In genomic region chr18:9113468-9114149, GRCh38 we compare ENCODE assay signal across 11 cellular contexts. TPM values are rescaled to one million over a fixed set of nuclear protein-coding genes. Genes with fewer than 3 reads are reported as not detected.
DNase-seq lines count a peak whose midpoint lies in the region; ATAC-seq and TF ChIP-seq lines count a peak whose summit lies in the region.
"Had no signal": no experiment of that assay in that cellular context is flagged by ENCODE, and none has a peak within 500 bp of the region (broad histone marks: within the 10 kb centered on the region; RNA-seq: fewer than 3 reads in every experiment).

No MANE protein-coding gene starts in this region.

- H3K4me1 ChIP-seq in heart left ventricle (peaks cover 13 to 98% (median 86%) of the 10 kb centered on the region in 12 donors), lower lobe of right lung (peaks cover 82% of the 10 kb centered on the region), tibial nerve (peaks cover 0 to 90% (median 77%) of the 10 kb centered on the region in 4 donors)

- H3K9me3 ChIP-seq in heart left ventricle = no peaks in the 10 kb centered on the region
- no peaks in the 10 kb centered on the region for H3K9me3 ChIP-seq in lower lobe of right lung
- H3K9me3 ChIP-seq in tibial nerve = no peaks in the 10 kb centered on the region
- H3K9me3 ChIP-seq: testis had no signal

- H3K27me3 Mint-ChIP-seq in activated CD8-positive, alpha-beta T cell treated with anti-CD3 and anti-CD28 coated beads for 36 hours = no peaks in the 10 kb centered on the region

- peaks cover 2% of the 10 kb centered on the region for H3K9me3 Mint-ChIP-seq in activated CD8-positive, alpha-beta T cell treated with anti-CD3 and anti-CD28 coated beads for 36 hours

- CTCF ChIA-PET in activated CD8-positive, alpha-beta T cell treated with anti-CD3 and anti-CD28 coated beads for 36 hours (lab: Charles Lee) = interaction anchor here (0.7 to 1.6 kb wide), 3 partner anchors 21 to 40 kb away, joined by 3 to 4 read pairs (median 4); no protein-coding TSS in a partner anchor

- peak overlapping the region; percentile 62 for H3K27ac Mint-ChIP-seq in activated CD8-positive, alpha-beta T cell treated with anti-CD3 and anti-CD28 coated beads for 36 hours

- H3K27ac ChIP-seq in heart left ventricle = peak overlapping the region in 10 of 12 donors; percentile 20 to 88 (median 46)
- peak overlapping the region; percentile 32 for H3K27ac ChIP-seq in lower lobe of right lung
- H3K27ac ChIP-seq in tibial nerve = peak overlapping the region in 3 of 4 donors; percentile 48 to 95 (median 64)
- H3K27ac ChIP-seq: WERI-Rb-1 had no signal

- H3K4me3 ChIP-seq in heart left ventricle (peak overlapping the region in 2 of 12 donors; percentile 6 to 10), lower lobe of right lung (no peak overlapping the region), tibial nerve (no peak overlapping the region)
- H3K4me3 ChIP-seq: testis had no signal

- H3K36me3 ChIP-seq in heart left ventricle = peaks cover 0 to 4% (median 0%) of the 10 kb centered on the region in 9 donors
- no peaks in the 10 kb centered on the region for H3K36me3 ChIP-seq in lower lobe of right lung
- H3K36me3 ChIP-seq in tibial nerve = no peaks in the 10 kb centered on the region

- DNase-seq in heart left ventricle (no peak), cardiac septum (ENCODE audit: low spot score) (no peak), lower lobe of right lung (no peak), tibial nerve (ENCODE audit: low spot score in 2 of 2) (no peak), NCI-H1092 treated with DMSO at 0.1 percent for 48 hours (lab: John Stamatoyannopoulos, UW) (no peak)
- DNase-seq in activated CD8-positive, alpha-beta T cell treated with anti-CD3 and anti-CD28 coated beads for 36 hours = no peak
- DNase-seq: NCI-H748 treated with DMSO at 0.1 percent for 48 hours, testis, WERI-Rb-1 had no signal

- intact Hi-C loops in heart left ventricle (cut with DNase I) (no loop called here), cardiac septum (cut with DNase I) (no loop called here), lower lobe of right lung (cut with DNase I) (no loop called here)
- intact Hi-C loops in activated CD8-positive, alpha-beta T cell treated with anti-CD3 and anti-CD28 coated beads for 36 hours (cut with micrococcal nuclease) = no loop called here

- no peak for ATAC-seq in heart left ventricle
- ATAC-seq in activated CD8-positive, alpha-beta T cell treated with anti-CD3 and anti-CD28 coated beads for 36 hours = no peak
- no peak for ATAC-seq in lower lobe of right lung
- ATAC-seq in HG02759 (IDR thresholded peaks at IDR 0.05; ENCODE audit: unreplicated experiment) = no peak
- ATAC-seq in HG03565 (IDR thresholded peaks at IDR 0.05; ENCODE audit: unreplicated experiment) = no peak

- H3K4me3 Mint-ChIP-seq in activated CD8-positive, alpha-beta T cell treated with anti-CD3 and anti-CD28 coated beads for 36 hours = peak overlapping the region; percentile 2

- TF ChIP-seq CTCF in heart left ventricle (IDR thresholded peaks at IDR 0.05) (no peak), lower lobe of right lung (IDR thresholded peaks at IDR 0.05) (no peak), tibial nerve (IDR thresholded peaks at IDR 0.05) (no peak)
- TF ChIP-seq CTCF in activated CD8-positive, alpha-beta T cell treated with anti-CD3 and anti-CD28 coated beads for 36 hours (IDR thresholded peaks at IDR 0.05) = no peak

- H3K27me3 ChIP-seq in heart left ventricle (no peaks in the 10 kb centered on the region), lower lobe of right lung (ENCODE audit: low read depth) (no peaks in the 10 kb centered on the region), tibial nerve (no peaks in the 10 kb centered on the region)
- H3K27me3 ChIP-seq: testis had no signal

- no peak for TF ChIP-seq EP300 in tibial nerve (IDR thresholded peaks at IDR 0.05)

- peaks cover 81% of the 10 kb centered on the region for H3K4me1 Mint-ChIP-seq in activated CD8-positive, alpha-beta T cell treated with anti-CD3 and anti-CD28 coated beads for 36 hours (ENCODE audit: low read depth)

- POLR2A ChIA-PET in activated CD8-positive, alpha-beta T cell treated with anti-CD3 and anti-CD28 coated beads for 36 hours (lab: Charles Lee) = interaction anchor here (0.7 to 17.1 kb wide), 12 partner anchors 9 to 224 kb away, joined by 3 to 278 read pairs (median 6); partner anchors contain the start of genes ANKRD12 and NDUFV2

- TF ChIP-seq POLR2A in heart left ventricle (IDR thresholded peaks at IDR 0.05) (no peak), tibial nerve (IDR thresholded peaks at IDR 0.05) (no peak)

- WGBS in heart left ventricle, 4 donors = 42 to 47% (median 44%) methylated on average over 7 of the region's 7 CpGs
- 52 to 57% methylated on average over 7 of the region's 7 CpGs for WGBS in tibial nerve, 2 donors

- peaks cover 73% of the 10 kb centered on the region for H3K36me3 Mint-ChIP-seq in activated CD8-positive, alpha-beta T cell treated with anti-CD3 and anti-CD28 coated beads for 36 hours (ENCODE audit: low read depth)

RNA-seq across cellular contexts. Expression of gene NDUFV2, which starts 11.1 kb away (rescaled TPM):
- total RNA-seq in heart left ventricle = 100 to 1,000 TPM; 236 to 469 (median 407) TPM
- 1,000 to 10,000 TPM in 1 of 2 donors, 100 to 1,000 TPM in 1; 478 to 1,311 TPM for polyA plus RNA-seq in heart left ventricle
- 325 TPM for total RNA-seq in cardiac septum
- total RNA-seq in activated CD8-positive, alpha-beta T cell treated with anti-CD3 and anti-CD28 coated beads for 36 hours = 100 to 1,000 TPM; 324 to 332 TPM
- total RNA-seq in lower lobe of right lung = 108 TPM
- total RNA-seq in tibial nerve = 10 to 100 TPM; 62.4 to 91.3 (median 74.6) TPM

RNA-seq across cellular contexts. Expression of gene ANKRD12, which starts 23.0 kb away (rescaled TPM):
- total RNA-seq in heart left ventricle (10 to 100 TPM; 18.6 to 70.9 (median 53.8) TPM), cardiac septum (66.6 TPM), lower lobe of right lung (77.7 TPM), tibial nerve (10 to 100 TPM; 43.5 to 59.7 (median 52.7) TPM)
- 10 to 100 TPM in 1 of 2 donors, 1 to 10 TPM in 1; 7.7 to 20.9 TPM for polyA plus RNA-seq in heart left ventricle
- 10 to 100 TPM; 62.5 to 68.4 TPM for total RNA-seq in activated CD8-positive, alpha-beta T cell treated with anti-CD3 and anti-CD28 coated beads for 36 hours
